1 cellular context compared by ENCODE assay signal in the genomic region with DNA sequence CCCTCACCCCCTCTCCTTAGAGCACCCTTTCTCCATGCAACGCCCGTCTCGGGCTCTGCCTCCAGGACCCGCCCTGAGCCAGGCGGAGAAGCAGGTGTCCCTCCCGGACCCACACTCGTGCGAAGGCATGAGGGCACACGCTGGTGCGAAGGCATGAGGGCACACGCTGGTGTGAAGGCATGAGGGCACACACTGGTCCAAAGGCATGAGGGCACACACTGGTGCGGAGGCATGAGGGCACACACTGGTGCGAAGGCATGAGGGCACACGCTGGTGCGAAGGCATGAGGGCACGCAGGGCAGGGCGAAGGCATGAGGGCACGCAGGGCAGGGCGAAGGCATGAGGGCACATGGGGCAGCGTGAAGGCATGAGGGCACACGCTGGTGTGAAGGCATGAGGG.
TF ChIP-seq lines count a peak whose summit lies in the region.

No MANE protein-coding gene starts in this region.

TF ChIP-seq in HEK293, 187 proteins besides CTCF, POLR2A, EP300 and RAD21 (continued from another document):
- TF ChIP-seq, protein P1, sequence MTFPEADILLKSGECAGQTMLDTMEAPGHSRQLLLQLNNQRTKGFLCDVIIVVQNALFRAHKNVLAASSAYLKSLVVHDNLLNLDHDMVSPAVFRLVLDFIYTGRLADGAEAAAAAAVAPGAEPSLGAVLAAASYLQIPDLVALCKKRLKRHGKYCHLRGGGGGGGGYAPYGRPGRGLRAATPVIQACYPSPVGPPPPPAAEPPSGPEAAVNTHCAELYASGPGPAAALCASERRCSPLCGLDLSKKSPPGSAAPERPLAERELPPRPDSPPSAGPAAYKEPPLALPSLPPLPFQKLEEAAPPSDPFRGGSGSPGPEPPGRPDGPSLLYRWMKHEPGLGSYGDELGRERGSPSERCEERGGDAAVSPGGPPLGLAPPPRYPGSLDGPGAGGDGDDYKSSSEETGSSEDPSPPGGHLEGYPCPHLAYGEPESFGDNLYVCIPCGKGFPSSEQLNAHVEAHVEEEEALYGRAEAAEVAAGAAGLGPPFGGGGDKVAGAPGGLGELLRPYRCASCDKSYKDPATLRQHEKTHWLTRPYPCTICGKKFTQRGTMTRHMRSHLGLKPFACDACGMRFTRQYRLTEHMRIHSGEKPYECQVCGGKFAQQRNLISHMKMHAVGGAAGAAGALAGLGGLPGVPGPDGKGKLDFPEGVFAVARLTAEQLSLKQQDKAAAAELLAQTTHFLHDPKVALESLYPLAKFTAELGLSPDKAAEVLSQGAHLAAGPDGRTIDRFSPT (tag by site-specific recombination; IDR thresholded peaks at IDR 0.05) = 0 out of 2 replicates have a peak, but pooled peaks have one; percentile 17
- no peak for TF ChIP-seq ZNF169 (tag by site-specific recombination; IDR thresholded peaks at IDR 0.05)
TF ChIP-seq in HEK293: peak in this region for 1.
